In genomic region chr14:73003688-73004087, GRCh38 we compare ENCODE assay signal across 1 cellular context.
TF ChIP-seq lines count a peak whose summit lies in the region.

No MANE protein-coding gene starts in this region.

TF ChIP-seq in H1, 55 proteins besides CTCF, POLR2A, EP300 and RAD21 (continued from another document):
- no peak for TF ChIP-seq ZNF274 (IDR thresholded peaks at IDR 0.05; ENCODE audit: borderline replicate concordance, extremely low read depth, low read length)
- no peak for TF ChIP-seq RNF2 (IDR thresholded peaks at IDR 0.05; ENCODE audit: borderline replicate concordance, low read depth, low read length, missing control alignments, poor library complexity, severe bottlenecking)
- no peak for TF ChIP-seq CEBPB (IDR thresholded peaks at IDR 0.05; ENCODE audit: low read depth, low read length)
- no peak for TF ChIP-seq BRCA1 (IDR thresholded peaks at IDR 0.05; ENCODE audit: low read depth, low read length)
- no peak for TF ChIP-seq SRF (IDR thresholded peaks at IDR 0.05; ENCODE audit: low read depth, low read length)
- TF ChIP-seq HDAC6 (IDR thresholded peaks at IDR 0.05; ENCODE audit: low read depth, low read length) = no peak
- no peak for TF ChIP-seq BCL11A (IDR thresholded peaks at IDR 0.05; ENCODE audit: low read depth in 2 of 2, low read length in 2 of 2)
